Comparison of ENCODE assay signal across 18 cellular contexts in genomic region chr15:27798807-27799206, GRCh38.
DNase-seq lines count a peak whose midpoint lies in the region; ATAC-seq, FAIRE-seq and TF ChIP-seq lines count a peak whose summit lies in the region.
"Had no signal": no experiment of that assay in that cellular context is flagged by ENCODE, and none has a peak within 500 bp of the region (broad histone marks: within the 10 kb centered on the region; RNA-seq: fewer than 3 reads in every experiment).

No MANE protein-coding gene starts in this region.

- peaks cover 7% of the 10 kb centered on the region; the same call in 1 of the 2 replicates for H3K4me1 ChIP-seq in H9 (ENCODE audit: insufficient read depth, low read length)
- peaks cover 30% of the 10 kb centered on the region for H3K4me1 ChIP-seq in HUES48 (ENCODE audit: control insufficient read depth, insufficient read depth, low read length)
- H3K4me1 ChIP-seq in H1 (replicated peaks in 1 of 4; ENCODE audit: control insufficient read depth in 3 of 4, insufficient read depth in 4 of 4, low read length in 3 of 4): peaks cover 2 to 11% (median 5%) of the 10 kb centered on the region in 4 experiments; a peak in 4 of 7 replicates
- H3K4me1 ChIP-seq in neural progenitor cell: peaks cover 22% of the 10 kb centered on the region
- no peaks in the 10 kb centered on the region for H3K4me1 ChIP-seq in kidney (ENCODE audit: control insufficient read depth in 1 of 2, insufficient read depth in 1 of 2, low read depth in 1 of 2, low read length in 2 of 2)
- H3K4me1 ChIP-seq in mucosa of descending colon (ENCODE audit: low read depth): no peaks in the 10 kb centered on the region
- H3K4me1 ChIP-seq: Caco-2 had no signal

- H2BK15ac ChIP-seq in H9 (ENCODE audit: low read depth, low read length) (no peak overlapping the region), H1 (ENCODE audit: low read length) (no peak overlapping the region)

- peak overlapping the region in 1 of 3 experiments; percentile 21; a peak in 2 of 7 replicates for H3K27ac Mint-ChIP-seq in H9
- no peak overlapping the region for H3K27ac Mint-ChIP-seq in neural progenitor cell
- H3K27ac Mint-ChIP-seq: CD4-positive, alpha-beta memory T cell had no signal

- no CpG with 5 or more reads among the region's 5 CpGs for WGBS in H9 (ENCODE audit: extremely low coverage, insufficient read length, low lambda C conversion rate)
- 66% methylated on average over 5 of the region's 5 CpGs; no CpG with 5 or more reads in 1 of the 2 experiments for WGBS in H1 (ENCODE audit: extremely low coverage in 1 of 2, insufficient coverage in 1 of 2, insufficient read length in 1 of 2, insufficient replicate concordance in 2 of 2, low coverage in 1 of 2, low lambda C conversion rate in 2 of 2, missing lambda C conversion rate in 1 of 2), 2 experiments

- H3K4me3 ChIP-seq in HUES48 (ENCODE audit: low read depth, low read length) (no peak overlapping the region), H1 (ENCODE audit: extremely low read depth in 1 of 4, insufficient read depth in 2 of 4, low read depth in 3 of 4, low read length in 4 of 4) (no peak overlapping the region; a peak in 1 of 8 replicates), neural progenitor cell (no peak overlapping the region), kidney (ENCODE audit: low read length in 2 of 2) (no peak overlapping the region), mucosa of descending colon (no peak overlapping the region)
- H3K4me3 ChIP-seq: GM23248 had no signal

- H3K27ac ChIP-seq in H9 (ENCODE audit: insufficient read length, low read depth, low read length): no peak overlapping the region
- H3K27ac ChIP-seq in HUES48 (ENCODE audit: low read depth, low read length): peak overlapping the region; percentile 13
- no peak overlapping the region for H3K27ac ChIP-seq in H1 (ENCODE audit: low read depth, low read length)
- H3K27ac ChIP-seq in neural progenitor cell: peak overlapping the region; percentile 67
- no peak overlapping the region for H3K27ac ChIP-seq in kidney (ENCODE audit: low read depth in 2 of 2, low read length in 2 of 2)
- H3K27ac ChIP-seq: GM23248 had no signal

- FAIRE-seq in H1 (lab: Jason Lieb, UNC) (no peak), kidney (lab: Jason Lieb, UNC) (no peak)
- FAIRE-seq: G401.6, GM12892, GM19239, H54 had no signal

- no peaks in the 10 kb centered on the region for H3K79me2 ChIP-seq in H9 (ENCODE audit: insufficient read depth, low read length)
- H3K79me2 ChIP-seq in H1 (ENCODE audit: control insufficient read depth in 1 of 2, insufficient read depth in 2 of 2, low read length in 2 of 2): no peaks in the 10 kb centered on the region
- H3K79me2 ChIP-seq in neural progenitor cell (ENCODE audit: low read depth): no peaks in the 10 kb centered on the region

- H3K9ac ChIP-seq in H9 (ENCODE audit: extremely low read depth, insufficient read length, low read length) (no peak overlapping the region), HUES48 (ENCODE audit: low read depth, low read length) (no peak overlapping the region), H1 (replicated peaks in 1 of 4; ENCODE audit: extremely low read depth in 1 of 4, low read depth in 3 of 4, low read length in 3 of 4) (no peak overlapping the region), neural progenitor cell (no peak overlapping the region), kidney (ENCODE audit: low read length in 2 of 2) (no peak overlapping the region)
- H3K9ac ChIP-seq: GM23248 had no signal

- CTCF ChIA-PET in H1 (lab: Charles Lee; ENCODE audit: partially characterized antibody): interaction anchor here (1.7 kb wide), 1 partner anchor 30 kb away, joined by 4 read pairs; no protein-coding TSS in a partner anchor

- H4K20me1 ChIP-seq in H9 (ENCODE audit: control insufficient read depth, insufficient read depth, insufficient read length) (no peaks in the 10 kb centered on the region), H1 (replicated peaks in 1 of 2; ENCODE audit: control insufficient read depth in 1 of 2, insufficient read depth in 2 of 2, low read length in 2 of 2) (no peaks in the 10 kb centered on the region), neural progenitor cell (ENCODE audit: low read depth) (no peaks in the 10 kb centered on the region)

- no peak for ATAC-seq in mucosa of descending colon
- ATAC-seq: HCT116 had no signal

- H2AFZ ChIP-seq in H9 (ENCODE audit: low read length) (no peak overlapping the region), H1 (ENCODE audit: low read length) (no peak overlapping the region), neural progenitor cell (replicated peaks) (peak overlapping the region; percentile 69)
- H2AFZ ChIP-seq: GM23248 had no signal

- H3K4me2 ChIP-seq in H9 (ENCODE audit: insufficient read depth, insufficient read length, low read length): peak overlapping the region; percentile 4
- peak overlapping the region; percentile 25; a peak in 2 of 4 replicates for H3K4me2 ChIP-seq in H1 (ENCODE audit: insufficient read depth in 1 of 2, low read depth in 2 of 2, low read length in 2 of 2)
- peak overlapping the region; percentile 48 for H3K4me2 ChIP-seq in neural progenitor cell

- TF ChIP-seq EP300 in H1 (IDR thresholded peaks at IDR 0.05; ENCODE audit: borderline replicate concordance in 1 of 2, low read depth in 2 of 2, low read length in 2 of 2): no peak

- H3K4me3 Mint-ChIP-seq in H9 (no peak overlapping the region), neural progenitor cell (no peak overlapping the region)
- H3K4me3 Mint-ChIP-seq: CD4-positive, alpha-beta memory T cell had no signal

- H4K5ac ChIP-seq in H9 (ENCODE audit: insufficient read length, low read depth, low read length) (no peak overlapping the region), H1 (ENCODE audit: insufficient read length, low read depth, low read length) (no peak overlapping the region)

- H3K36me3 ChIP-seq in HUES48 (ENCODE audit: control insufficient read depth, insufficient read depth, low read length) (no peaks in the 10 kb centered on the region), H1 (ENCODE audit: control insufficient read depth in 2 of 4, insufficient read depth in 4 of 4, low read length in 3 of 4) (no peaks in the 10 kb centered on the region), neural progenitor cell (peaks cover 4% of the 10 kb centered on the region), kidney (ENCODE audit: control insufficient read depth in 1 of 2, insufficient read depth in 2 of 2, low read length in 2 of 2) (no peaks in the 10 kb centered on the region), mucosa of descending colon (ENCODE audit: low read depth) (no peaks in the 10 kb centered on the region)

- no peak for DNase-seq in H9
- DNase-seq in H1 (ENCODE audit: low read depth in 1 of 2, low spot score in 2 of 2): no peak
- peak; percentile 28 for DNase-seq in neural progenitor cell (ENCODE audit: low spot score)
- DNase-seq in dedifferentiated amniotic fluid mesenchymal stem cell (ENCODE audit: extremely low spot score): no peak
- DNase-seq in kidney: no peak
- DNase-seq in mucosa of descending colon: no peak
- DNase-seq: C1 segment of cervical spinal cord; Caco-2; CD4-positive, alpha-beta memory T cell; DMS153; DND-41; GM23248 had no signal

- H4K91ac ChIP-seq in H9 (ENCODE audit: insufficient read length, low read depth, low read length): no peak overlapping the region
- H4K91ac ChIP-seq in H1 (replicated peaks; ENCODE audit: insufficient read length, low read length): no peak overlapping the region

- no peak for TF ChIP-seq RAD21 in H1 (IDR thresholded peaks at IDR 0.05 in 1 of 2, conservative IDR thresholded peaks at IDR 0.05 in 1 of 2; ENCODE audit: low read depth in 2 of 2, low read length in 2 of 2)

- H2AK5ac ChIP-seq in H9 (ENCODE audit: insufficient read length, low read length) (no peak overlapping the region), H1 (ENCODE audit: low read depth, low read length) (no peak overlapping the region)

- no peaks in the 10 kb centered on the region for H3K9me3 ChIP-seq in H9 (ENCODE audit: control insufficient read depth, low read depth, low read length)
- no peaks in the 10 kb centered on the region for H3K9me3 ChIP-seq in HUES48 (ENCODE audit: control insufficient read depth, insufficient read depth, low read length)
- no peaks in the 10 kb centered on the region for H3K9me3 ChIP-seq in H1 (ENCODE audit: insufficient read depth in 2 of 2, low read depth in 1 of 2, low read length in 1 of 2)
- H3K9me3 ChIP-seq in neural progenitor cell (ENCODE audit: low read depth): no peaks in the 10 kb centered on the region
- no peaks in the 10 kb centered on the region for H3K9me3 ChIP-seq in kidney (ENCODE audit: control insufficient read depth in 1 of 2, low read length in 2 of 2)
- peaks cover 78% of the 10 kb centered on the region for H3K9me3 ChIP-seq in mucosa of descending colon

- H3K56ac ChIP-seq in H9 (ENCODE audit: insufficient read length, low read depth, low read length) (no peak overlapping the region), H1 (replicated peaks; ENCODE audit: insufficient read length, low read depth, low read length) (no peak overlapping the region)

- H2BK12ac ChIP-seq in H9 (ENCODE audit: insufficient read length, low read depth, low read length) (no peak overlapping the region), H1 (ENCODE audit: low read depth, low read length) (no peak overlapping the region)

- H3K9me3 Mint-ChIP-seq in H9 (peaks cover 0 to 2% of the 10 kb centered on the region in 2 experiments; a peak in 1 of 5 replicates), neural progenitor cell (no peaks in the 10 kb centered on the region)

- H3K18ac ChIP-seq in H9 (ENCODE audit: insufficient read length, low read depth, low read length): no peak overlapping the region
- no peak overlapping the region for H3K18ac ChIP-seq in H1 (ENCODE audit: extremely low read depth, low read length)

- H3K4me1 Mint-ChIP-seq in H9 (peaks cover 29 to 35% of the 10 kb centered on the region in 2 experiments), neural progenitor cell (peaks cover 9% of the 10 kb centered on the region)
- H3K4me1 Mint-ChIP-seq: CD4-positive, alpha-beta memory T cell had no signal

- H2BK5ac ChIP-seq in H9 (ENCODE audit: insufficient read length, low read length) (no peak overlapping the region), H1 (ENCODE audit: low read depth, low read length) (no peak overlapping the region)

- peaks cover 9% of the 10 kb centered on the region for H3F3A ChIP-seq in neural progenitor cell (ENCODE audit: low read depth)

- H3K79me1 ChIP-seq in H9 (ENCODE audit: insufficient read depth, low read depth, low read length, poor library complexity, severe bottlenecking) (no peaks in the 10 kb centered on the region), H1 (ENCODE audit: low read depth, low read length) (no peaks in the 10 kb centered on the region)

- H3K23me2 ChIP-seq in H9 (ENCODE audit: insufficient read length, low read depth, low read length, poor library complexity, severe bottlenecking) (no peaks in the 10 kb centered on the region), H1 (ENCODE audit: low read depth, low read length) (no peaks in the 10 kb centered on the region)

- H3K4ac ChIP-seq in H9 (ENCODE audit: low read depth, low read length): no peak overlapping the region
- H3K4ac ChIP-seq in H1 (replicated peaks; ENCODE audit: insufficient read length, low read depth, low read length): no peak overlapping the region

- TF ChIP-seq CTCF in H9 (conservative IDR thresholded peaks at IDR 0.05) (no peak), H1 (IDR thresholded peaks at IDR 0.05; ENCODE audit: control extremely low read depth in 1 of 3, insufficient read depth in 1 of 3, low read depth in 1 of 3, low read length in 3 of 3) (no peak), neural progenitor cell (IDR thresholded peaks at IDR 0.05) (no peak), kidney (IDR thresholded peaks at IDR 0.05; ENCODE audit: borderline replicate concordance, extremely low read depth, insufficient read depth) (no peak), mucosa of descending colon (IDR thresholded peaks at IDR 0.05) (no peak)

- H3K14ac ChIP-seq in H9 (ENCODE audit: insufficient read depth, low read length) (no peak overlapping the region), H1 (ENCODE audit: insufficient read length) (no peak overlapping the region)

- no peak overlapping the region for H3K23ac ChIP-seq in H9 (ENCODE audit: insufficient read length, low read depth, low read length)
- no peak overlapping the region for H3K23ac ChIP-seq in H1 (ENCODE audit: insufficient read length)

- peaks cover 0 to 5% (median 0%) of the 10 kb centered on the region in 3 experiments; a peak in 2 of 7 replicates for H3K36me3 Mint-ChIP-seq in H9 (ENCODE audit: insufficient read depth in 1 of 3, low read depth in 3 of 3)
- no peaks in the 10 kb centered on the region for H3K36me3 Mint-ChIP-seq in neural progenitor cell
- H3K36me3 Mint-ChIP-seq: CD4-positive, alpha-beta memory T cell had no signal

- H3K27me3 ChIP-seq in H9 (ENCODE audit: insufficient read depth, low read length) (no peaks in the 10 kb centered on the region), HUES48 (ENCODE audit: control insufficient read depth, insufficient read depth, low read length) (no peaks in the 10 kb centered on the region), H1 (replicated peaks in 1 of 4; ENCODE audit: control insufficient read depth in 3 of 4, extremely low read depth in 1 of 4, insufficient read depth in 3 of 4, low read length in 3 of 4) (no peaks in the 10 kb centered on the region), neural progenitor cell (no peaks in the 10 kb centered on the region)

- TF ChIP-seq POLR2A in H1 (IDR thresholded peaks at IDR 0.05; ENCODE audit: control extremely low read depth in 1 of 2, low read depth in 2 of 2, low read length in 2 of 2): no peak

- H3K27me3 Mint-ChIP-seq in H9 (ENCODE audit: low read depth): peaks cover 3% of the 10 kb centered on the region
- H3K27me3 Mint-ChIP-seq in neural progenitor cell (ENCODE audit: insufficient read depth, low read depth): peaks cover 4% of the 10 kb centered on the region
- H3K27me3 Mint-ChIP-seq: CD4-positive, alpha-beta memory T cell had no signal

- H3T11ph ChIP-seq in H9 (ENCODE audit: low read length): no peak overlapping the region

- POLR2A ChIA-PET in H1 (lab: Charles Lee; ENCODE audit: partially characterized antibody): no interaction called here

- H4K8ac ChIP-seq in H9 (replicated peaks; ENCODE audit: insufficient read length, low read depth, low read length) (no peak overlapping the region), H1 (ENCODE audit: extremely low read depth, insufficient read depth, low read length) (no peak overlapping the region)

- intact Hi-C loops in kidney (cut with DNase I): no loop called here
- intact Hi-C loops in mucosa of descending colon (cut with DNase I, micrococcal nuclease): no loop called here

- no peak overlapping the region for H2BK20ac ChIP-seq in H9 (ENCODE audit: low read depth, low read length, poor library complexity, severe bottlenecking)
- H2BK20ac ChIP-seq in H1 (ENCODE audit: low read length): no peak overlapping the region

- H2BK120ac ChIP-seq in H9 (ENCODE audit: low read depth, low read length, poor library complexity, severe bottlenecking) (no peak overlapping the region), H1 (replicated peaks; ENCODE audit: low read depth, low read length) (no peak overlapping the region)

Comparison
In these comparisons a context has a peak if more than half of its experiments do, and no peak if none do; other contexts are left out.
1. H3K27ac ChIP-seq: peak in HUES48 (single experiment) and neural progenitor cell (single experiment); none in H9 (single experiment), H1 (single experiment) and kidney (0 of 2).
2. Peak in every context shown above with its lines, with median percentiles within 50 percentile points of each other: H3K4me2 ChIP-seq.